Comparison of ENCODE assay signal across 1 cellular context in the genomic region with DNA sequence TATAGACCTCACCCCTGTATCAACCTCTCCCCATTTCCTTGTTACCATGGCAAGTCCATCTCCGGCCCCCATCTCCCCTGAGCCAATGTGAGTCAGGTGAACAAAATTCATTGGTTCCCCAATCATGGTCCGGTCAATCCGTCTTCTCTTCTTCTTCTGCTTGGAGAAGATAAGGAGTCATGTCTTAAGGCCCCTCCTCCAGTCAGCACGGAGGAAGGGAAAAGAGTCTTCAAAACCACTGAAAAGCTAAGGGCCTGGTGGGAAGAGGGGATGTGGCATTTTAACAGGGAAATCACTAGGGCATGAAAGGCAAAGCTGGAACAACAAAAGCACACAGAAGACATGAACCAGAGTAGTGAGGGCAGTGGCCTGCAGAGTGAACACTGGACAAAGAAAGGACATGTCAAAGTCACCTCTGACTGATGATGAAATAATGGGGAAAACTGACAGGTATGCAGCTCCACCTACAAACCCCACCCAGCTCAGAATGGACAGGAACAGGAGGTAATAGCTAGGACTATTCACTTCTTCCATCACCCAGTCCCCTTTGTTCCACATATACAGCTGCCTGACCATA.
TF ChIP-seq lines count a peak whose summit lies in the region.

No MANE protein-coding gene starts in this region.

TF ChIP-seq in liver, 16 proteins besides CTCF, POLR2A, EP300 and RAD21 (continued from another document):
- TF ChIP-seq RXRA (IDR thresholded peaks at IDR 0.05), result peak in 1 of 2 donors; percentile 41
- TF ChIP-seq SP1 (IDR thresholded peaks at IDR 0.05), result no peak
